ENCODE assay signal across 20 cellular contexts in genomic region chr4:168744021-168744420, GRCh38.
DNase-seq lines count a peak whose midpoint lies in the region; ATAC-seq, FAIRE-seq and TF ChIP-seq lines count a peak whose summit lies in the region.
"Had no signal": no experiment of that assay in that cellular context is flagged by ENCODE, and none has a peak within 500 bp of the region (broad histone marks: within the 10 kb centered on the region; RNA-seq: fewer than 3 reads in every experiment).

No MANE protein-coding gene starts in this region.

- H4K8ac ChIP-seq in IMR-90 (ENCODE audit: low read depth in 2 of 2, low read length in 2 of 2) (peak overlapping the region in 1 of 2 experiments; percentile 28; a peak in 1 of 4 replicates), mesenchymal stem cell (ENCODE audit: low read length) (no peak overlapping the region)

- H3K4me3 Mint-ChIP-seq in stimulated activated memory B cell treated with anti-CD40 and anti-IgM and Interleukin-4, amounts not matched to agents 10 μg/mL and 1 μg/mL and 100 μg/mL, for 72 hours: no peak overlapping the region
- H3K4me3 Mint-ChIP-seq: activated naive CD8-positive, alpha-beta T cell; B cell; natural killer cell; stimulated activated naive CD8-positive, alpha-beta T cell treated with anti-CD3 and anti-CD28 coated beads, Interleukin-15, Interleukin-2, amounts not matched to agents 100 ng/mL and 50 ng/mL, for 24 hours; T-cell had no signal

- dilution Hi-C loops in IMR-90 (cut with HindIII; ENCODE audit: low sequenced_read_pairs, unreplicated experiment) (no loop called here), endothelial cell of umbilical vein (cut with MboI; ENCODE audit: extremely low pct_ligation_motif_present, low sequenced_read_pairs) (no loop called here)

- DNase-seq in IMR-90: peak; percentile 63
- DNase-seq in endothelial cell of umbilical vein (ENCODE audit: low read depth, low spot score): peak; percentile 27
- peak; percentile 85 for DNase-seq in mesenchymal stem cell
- DNase-seq in SHP77 (lab: John Stamatoyannopoulos, UW): no peak
- no peak for DNase-seq in NCI-H2029 (lab: John Stamatoyannopoulos, UW)
- DNase-seq: activated CD8-positive, alpha-beta memory T cell treated with anti-CD3 and anti-CD28 coated beads, Interleukin-2, amount 50 U/mL, for 4 hours; DMS79; erythroblast; natural killer cell; NCI-H1694; NCI-H510A; sigmoid colon; T-cell had no signal

- H3K18ac ChIP-seq in IMR-90 (ENCODE audit: low read depth, low read length): peak overlapping the region; percentile 77
- peak overlapping the region; percentile 68 to 76 for H3K18ac ChIP-seq in mesenchymal stem cell (ENCODE audit: low read depth in 1 of 2, low read length in 2 of 2)

- no peak for TF ChIP-seq RAD21 in IMR-90 (IDR thresholded peaks at IDR 0.05; ENCODE audit: low read length)

- H3K4me1 ChIP-seq in IMR-90 (ENCODE audit: control insufficient read depth, insufficient read depth, low read length): peaks cover 6% of the 10 kb centered on the region
- no peaks in the 10 kb centered on the region for H3K4me1 ChIP-seq in endothelial cell of umbilical vein (ENCODE audit: control insufficient read depth, extremely low read depth, insufficient read depth, low read length)
- H3K4me1 ChIP-seq in mesenchymal stem cell (ENCODE audit: control insufficient read depth, insufficient read depth, low read depth, low read length): peaks cover 2% of the 10 kb centered on the region

- H3K27ac Mint-ChIP-seq in stimulated activated memory B cell treated with anti-CD40 and anti-IgM and Interleukin-4, amounts not matched to agents 10 μg/mL and 1 μg/mL and 100 μg/mL, for 72 hours: no peak overlapping the region
- H3K27ac Mint-ChIP-seq: activated naive CD8-positive, alpha-beta T cell; B cell; natural killer cell; stimulated activated naive CD8-positive, alpha-beta T cell treated with anti-CD3 and anti-CD28 coated beads, Interleukin-15, Interleukin-2, amounts not matched to agents 100 ng/mL and 50 ng/mL, for 24 hours; T-cell had no signal

- WGBS in IMR-90 (ENCODE audit: extremely low coverage in 2 of 2, insufficient read length in 1 of 2), 2 experiments: no CpG with 5 or more reads among the region's 5 CpGs
- 46% methylated on average over 5 of the region's 5 CpGs for WGBS in mesenchymal stem cell

- ATAC-seq in IMR-90 (ENCODE audit: low read depth): peak; percentile 69
- peak; percentile 22 for ATAC-seq in stimulated activated memory B cell treated with anti-CD40 and anti-IgM and Interleukin-4, amounts not matched to agents 10 μg/mL and 1 μg/mL and 100 μg/mL, for 72 hours
- ATAC-seq in GM21619 (IDR thresholded peaks at IDR 0.05; ENCODE audit: unreplicated experiment): no peak
- no peak for ATAC-seq in GM18858 (IDR thresholded peaks at IDR 0.05; ENCODE audit: unreplicated experiment)
- ATAC-seq: activated CD4-positive, CD25-positive, alpha-beta regulatory T cell treated with anti-CD3 and anti-CD28 coated beads, Interleukin-2, amount 50 U/mL, for 24 hours; T-cell had no signal

- H2AK5ac ChIP-seq in IMR-90 (ENCODE audit: low read depth, low read length) (peak overlapping the region; percentile 7; the same call in 1 of the 2 replicates), mesenchymal stem cell (ENCODE audit: low read length, severe bottlenecking) (peak overlapping the region; percentile 91)

- H2BK12ac ChIP-seq in mesenchymal stem cell (ENCODE audit: low read length in 2 of 2): peak overlapping the region; percentile 23 to 41

- CTCF ChIA-PET in IMR-90 (lab: Yijun Ruan, JAX) (no interaction called here), endothelial cell of umbilical vein (lab: Charles Lee) (interaction anchor here (0.7 kb wide), 1 partner anchor 29 kb away, joined by 3 read pairs; no protein-coding TSS in a partner anchor)

- peak overlapping the region; percentile 55; the same call in 1 of the 2 replicates for H3K4me2 ChIP-seq in IMR-90 (ENCODE audit: low read depth, low read length)
- no peak overlapping the region for H3K4me2 ChIP-seq in endothelial cell of umbilical vein (ENCODE audit: insufficient read depth, low read length)
- H3K4me2 ChIP-seq in mesenchymal stem cell (ENCODE audit: low read length, poor library complexity, severe bottlenecking): no peak overlapping the region

- TF ChIP-seq CTCF in IMR-90 (conservative IDR thresholded peaks at IDR 0.05; ENCODE audit: low read depth, low read length) (no peak), endothelial cell of umbilical vein (IDR thresholded peaks at IDR 0.05; ENCODE audit: extremely low read depth in 1 of 2, insufficient read depth in 1 of 2, low read depth in 1 of 2, low read length in 2 of 2) (no peak)

- in situ Hi-C loops in IMR-90 (cut with MboI; ENCODE audit: low sequenced_read_pairs): no loop called here

- no peaks in the 10 kb centered on the region for H3K4me1 Mint-ChIP-seq in stimulated activated memory B cell treated with anti-CD40 and anti-IgM and Interleukin-4, amounts not matched to agents 10 μg/mL and 1 μg/mL and 100 μg/mL, for 72 hours
- H3K4me1 Mint-ChIP-seq: B cell, natural killer cell, T-cell had no signal

- H3K27me3 Mint-ChIP-seq in stimulated activated memory B cell treated with anti-CD40 and anti-IgM and Interleukin-4, amounts not matched to agents 10 μg/mL and 1 μg/mL and 100 μg/mL, for 72 hours: no peaks in the 10 kb centered on the region

- H3K36me3 Mint-ChIP-seq in stimulated activated memory B cell treated with anti-CD40 and anti-IgM and Interleukin-4, amounts not matched to agents 10 μg/mL and 1 μg/mL and 100 μg/mL, for 72 hours: no peaks in the 10 kb centered on the region
- H3K36me3 Mint-ChIP-seq: activated naive CD8-positive, alpha-beta T cell; natural killer cell; T-cell had no signal

- H3K9me3 Mint-ChIP-seq in stimulated activated memory B cell treated with anti-CD40 and anti-IgM and Interleukin-4, amounts not matched to agents 10 μg/mL and 1 μg/mL and 100 μg/mL, for 72 hours: no peaks in the 10 kb centered on the region
- H3K9me3 Mint-ChIP-seq: natural killer cell; stimulated activated naive CD8-positive, alpha-beta T cell treated with anti-CD3 and anti-CD28 coated beads, Interleukin-15, Interleukin-2, amounts not matched to agents 100 ng/mL and 50 ng/mL, for 24 hours; T-cell had no signal

- H3K36me3 ChIP-seq in IMR-90 (ENCODE audit: control insufficient read depth, insufficient read depth, low read length): no peaks in the 10 kb centered on the region
- no peaks in the 10 kb centered on the region for H3K36me3 ChIP-seq in endothelial cell of umbilical vein (ENCODE audit: control insufficient read depth in 2 of 2, extremely low read depth in 1 of 2, insufficient read depth in 2 of 2, low read length in 2 of 2)
- no peaks in the 10 kb centered on the region for H3K36me3 ChIP-seq in mesenchymal stem cell (ENCODE audit: control insufficient read depth in 1 of 2, insufficient read depth in 2 of 2, low read depth in 1 of 2, low read length in 2 of 2)
- H3K36me3 ChIP-seq: sigmoid colon had no signal

- intact Hi-C loops in IMR-90 (cut with micrococcal nuclease) (no loop called here), endothelial cell of umbilical vein (cut with micrococcal nuclease) (no loop called here)

- H2BK20ac ChIP-seq in IMR-90 (ENCODE audit: low read depth, low read length): peak overlapping the region; percentile 69

- peak overlapping the region; percentile 26; the same call in 1 of the 2 replicates for H3K27ac ChIP-seq in IMR-90 (ENCODE audit: insufficient read depth, low read length)
- no peak overlapping the region for H3K27ac ChIP-seq in endothelial cell of umbilical vein (ENCODE audit: insufficient read depth, low read depth, low read length)
- H3K27ac ChIP-seq in mesenchymal stem cell (ENCODE audit: low read length, poor library complexity, severe bottlenecking): peak overlapping the region; percentile 51
- H3K27ac ChIP-seq: sigmoid colon had no signal

- H3K14ac ChIP-seq in IMR-90 (replicated peaks; ENCODE audit: low read depth, low read length): peak overlapping the region; percentile 20
- no peak overlapping the region for H3K14ac ChIP-seq in mesenchymal stem cell (ENCODE audit: low read length in 2 of 2)

- peaks cover 8% of the 10 kb centered on the region for H3K9me1 ChIP-seq in IMR-90 (ENCODE audit: insufficient read depth, low read length)
- H3K9me1 ChIP-seq in endothelial cell of umbilical vein (replicated peaks; ENCODE audit: control insufficient read depth, extremely low read depth, insufficient read depth, low read length): no peaks in the 10 kb centered on the region

- POLR2A ChIA-PET in IMR-90 (lab: Charles Lee; ENCODE audit: unreplicated experiment) (interaction anchor here (1.3 kb wide), 1 partner anchor 90 kb away, joined by 10 read pairs; no protein-coding TSS in a partner anchor), endothelial cell of umbilical vein (lab: Charles Lee) (no interaction called here)

- peak overlapping the region; percentile 95 for H4K5ac ChIP-seq in IMR-90 (ENCODE audit: low read depth, low read length)

- no peak overlapping the region for H3K56ac ChIP-seq in IMR-90 (ENCODE audit: extremely low read depth, insufficient read depth, low read length)

- H2BK15ac ChIP-seq in IMR-90 (ENCODE audit: low read depth, low read length) (peak overlapping the region; percentile 95; the same call in 2 of the 3 replicates), mesenchymal stem cell (ENCODE audit: low read depth, poor library complexity, severe bottlenecking) (no peak overlapping the region)

- H2AK9ac ChIP-seq in IMR-90 (replicated peaks; ENCODE audit: low read depth, low read length, poor library complexity): peak overlapping the region; percentile 0

- H3K79me2 ChIP-seq in endothelial cell of umbilical vein (ENCODE audit: control insufficient read depth, insufficient read depth, low read length): no peaks in the 10 kb centered on the region

- H3K9me3 ChIP-seq in IMR-90 (ENCODE audit: control insufficient read depth, insufficient read depth, low read length): no peaks in the 10 kb centered on the region
- no peaks in the 10 kb centered on the region for H3K9me3 ChIP-seq in endothelial cell of umbilical vein (replicated peaks; ENCODE audit: control insufficient read depth, insufficient read depth, low read length)
- H3K9me3 ChIP-seq in mesenchymal stem cell (ENCODE audit: control insufficient read depth, low read length): no peaks in the 10 kb centered on the region
- H3K9me3 ChIP-seq: sigmoid colon had no signal

- no peak for FAIRE-seq in endothelial cell of umbilical vein (lab: Jason Lieb, UNC)

- peak overlapping the region; percentile 46; the same call in 1 of the 2 replicates for H3K23ac ChIP-seq in IMR-90 (ENCODE audit: low read depth, low read length)
- H3K23ac ChIP-seq in mesenchymal stem cell (ENCODE audit: low read length in 2 of 2): no peak overlapping the region

- peak overlapping the region; percentile 45; the same call in 1 of the 2 replicates for H2BK120ac ChIP-seq in IMR-90 (ENCODE audit: low read depth, low read length)
- no peak overlapping the region for H2BK120ac ChIP-seq in mesenchymal stem cell (ENCODE audit: low read depth, low read length)

- H3K9ac ChIP-seq in IMR-90 (ENCODE audit: low read depth, low read length): 0 out of 2 replicates have a peak overlapping the region, but pooled peaks have one; percentile 4
- H3K9ac ChIP-seq in endothelial cell of umbilical vein (replicated peaks; ENCODE audit: extremely low read depth, insufficient read depth, low read length): no peak overlapping the region
- no peak overlapping the region for H3K9ac ChIP-seq in mesenchymal stem cell (ENCODE audit: low read length)

- peak overlapping the region; percentile 38 for H4K91ac ChIP-seq in IMR-90 (ENCODE audit: insufficient read depth, low read depth, low read length)
- H4K91ac ChIP-seq in mesenchymal stem cell (ENCODE audit: low read length): no peak overlapping the region

- no peaks in the 10 kb centered on the region for H3K27me3 ChIP-seq in IMR-90 (ENCODE audit: control insufficient read depth, insufficient read depth, low read length)
- H3K27me3 ChIP-seq in endothelial cell of umbilical vein (ENCODE audit: control insufficient read depth in 2 of 2, insufficient read depth in 2 of 2, low read length in 2 of 2): no peaks in the 10 kb centered on the region
- H3K27me3 ChIP-seq in mesenchymal stem cell (ENCODE audit: control insufficient read depth in 1 of 2, insufficient read depth in 1 of 2, low read length in 2 of 2): no peaks in the 10 kb centered on the region
- H3K27me3 ChIP-seq: sigmoid colon had no signal

- BruUV-seq in IMR-90 (replicated peaks; lab: Mats Ljungman, UMichigan) (no TSS peak), endothelial cell of umbilical vein (replicated peaks; lab: Mats Ljungman, UMichigan) (no TSS peak)

- H2AFZ ChIP-seq in IMR-90 (replicated peaks; ENCODE audit: low read length, poor library complexity) (peak overlapping the region; percentile 73), endothelial cell of umbilical vein (ENCODE audit: low read depth, low read length) (no peak overlapping the region), mesenchymal stem cell (ENCODE audit: low read depth, low read length) (no peak overlapping the region)

- H3K4me3 ChIP-seq in IMR-90 (ENCODE audit: insufficient read depth, low read depth, low read length) (no peak overlapping the region), endothelial cell of umbilical vein (replicated peaks in 1 of 3; ENCODE audit: insufficient read depth in 1 of 3, low read depth in 1 of 3, low read length in 3 of 3) (no peak overlapping the region), mesenchymal stem cell (ENCODE audit: insufficient read depth in 1 of 2, low read depth in 1 of 2, low read length in 2 of 2) (no peak overlapping the region)
- H3K4me3 ChIP-seq: sigmoid colon had no signal

- TF ChIP-seq POLR2A in IMR-90 (IDR thresholded peaks at IDR 0.05; ENCODE audit: low read depth, low read length) (no peak), endothelial cell of umbilical vein (IDR thresholded peaks at IDR 0.05; ENCODE audit: low read depth, low read length) (no peak)

- H4K20me1 ChIP-seq in IMR-90 (ENCODE audit: insufficient read depth, low read length) (no peaks in the 10 kb centered on the region), endothelial cell of umbilical vein (replicated peaks; ENCODE audit: control insufficient read depth, extremely low read depth, insufficient read depth, low read length) (no peaks in the 10 kb centered on the region)

- H2BK5ac ChIP-seq in IMR-90 (ENCODE audit: low read depth, low read length, poor library complexity, severe bottlenecking) (no peak overlapping the region), mesenchymal stem cell (ENCODE audit: low read depth, low read length, poor library complexity, severe bottlenecking) (no peak overlapping the region)

- no peaks in the 10 kb centered on the region; a peak in 1 of 4 replicates for H3K79me1 ChIP-seq in IMR-90 (ENCODE audit: low read depth in 1 of 2, low read length in 2 of 2)
- peaks cover 2% of the 10 kb centered on the region for H3K79me1 ChIP-seq in mesenchymal stem cell (replicated peaks; ENCODE audit: low read length, poor library complexity, severe bottlenecking)

- H3K4ac ChIP-seq in IMR-90 (ENCODE audit: low read depth, low read length) (peak overlapping the region; percentile 63), mesenchymal stem cell (ENCODE audit: low read depth in 1 of 2, low read length in 2 of 2) (peak overlapping the region in 1 of 2 experiments; percentile 67)

Comparison
In these comparisons a context has a peak if more than half of its experiments do, and no peak if none do; other contexts are left out.
1. ATAC-seq: peak in IMR-90 (single experiment) and stimulated activated memory B cell treated with anti-CD40 and anti-IgM and Interleukin-4, amounts not matched to agents 10 μg/mL and 1 μg/mL and 100 μg/mL, for 72 hours (single experiment); none in GM21619 (single experiment) and GM18858 (single experiment).
2. DNase-seq: peak in IMR-90 (single experiment), endothelial cell of umbilical vein (single experiment) and mesenchymal stem cell (single experiment); none in SHP77 (0 of 2) and NCI-H2029 (single experiment).